In the genomic region with DNA sequence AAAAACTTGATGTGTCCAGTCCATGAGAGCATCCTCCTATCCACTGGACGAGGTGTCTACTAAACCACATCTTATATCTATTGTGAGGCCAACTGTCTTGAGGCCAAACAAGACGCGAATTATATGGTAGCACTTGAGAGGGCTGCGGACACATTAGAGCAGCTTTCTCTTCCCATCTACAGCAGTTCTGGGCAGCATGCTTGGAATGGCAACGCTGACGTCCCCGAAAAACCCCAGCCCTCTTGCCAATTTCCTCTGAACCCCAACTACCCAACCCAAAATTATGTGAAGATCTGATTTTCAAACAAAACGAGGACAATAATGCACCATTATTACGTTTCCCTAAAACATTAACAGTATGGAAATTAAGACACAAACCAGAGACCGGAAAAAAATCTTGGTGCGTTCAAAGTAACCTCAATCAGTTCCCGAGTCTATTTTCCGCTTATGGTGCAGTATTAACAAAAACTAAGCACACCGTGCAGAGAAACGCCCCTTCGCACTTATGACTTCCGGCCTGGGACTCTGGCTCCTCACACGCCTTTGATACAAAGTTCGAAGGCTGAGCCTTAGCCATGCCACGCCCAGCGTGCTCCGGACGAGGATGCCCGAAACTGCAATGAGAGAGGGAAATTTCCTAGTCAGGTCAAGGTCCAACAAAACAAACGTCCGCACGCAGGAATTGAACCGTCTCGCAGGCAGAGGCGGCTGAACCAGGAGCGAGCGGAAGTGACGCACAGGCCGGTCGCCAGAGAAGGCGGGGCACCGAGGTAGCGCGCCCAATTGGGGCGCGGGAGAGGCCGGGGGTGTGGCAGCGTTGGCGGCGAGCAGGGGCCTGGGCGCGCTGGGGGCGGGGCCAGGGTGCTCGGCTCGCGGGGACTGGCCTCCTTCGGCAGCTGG, we compare ENCODE assay signal across 1 cellular context.
TF ChIP-seq lines count a peak whose summit lies in the region.

No MANE protein-coding gene starts in this region.

TF ChIP-seq in K562, 482 proteins besides CTCF, POLR2A, EP300 and RAD21 (continued from another document and continues in another):
- TF ChIP-seq, protein P1, sequence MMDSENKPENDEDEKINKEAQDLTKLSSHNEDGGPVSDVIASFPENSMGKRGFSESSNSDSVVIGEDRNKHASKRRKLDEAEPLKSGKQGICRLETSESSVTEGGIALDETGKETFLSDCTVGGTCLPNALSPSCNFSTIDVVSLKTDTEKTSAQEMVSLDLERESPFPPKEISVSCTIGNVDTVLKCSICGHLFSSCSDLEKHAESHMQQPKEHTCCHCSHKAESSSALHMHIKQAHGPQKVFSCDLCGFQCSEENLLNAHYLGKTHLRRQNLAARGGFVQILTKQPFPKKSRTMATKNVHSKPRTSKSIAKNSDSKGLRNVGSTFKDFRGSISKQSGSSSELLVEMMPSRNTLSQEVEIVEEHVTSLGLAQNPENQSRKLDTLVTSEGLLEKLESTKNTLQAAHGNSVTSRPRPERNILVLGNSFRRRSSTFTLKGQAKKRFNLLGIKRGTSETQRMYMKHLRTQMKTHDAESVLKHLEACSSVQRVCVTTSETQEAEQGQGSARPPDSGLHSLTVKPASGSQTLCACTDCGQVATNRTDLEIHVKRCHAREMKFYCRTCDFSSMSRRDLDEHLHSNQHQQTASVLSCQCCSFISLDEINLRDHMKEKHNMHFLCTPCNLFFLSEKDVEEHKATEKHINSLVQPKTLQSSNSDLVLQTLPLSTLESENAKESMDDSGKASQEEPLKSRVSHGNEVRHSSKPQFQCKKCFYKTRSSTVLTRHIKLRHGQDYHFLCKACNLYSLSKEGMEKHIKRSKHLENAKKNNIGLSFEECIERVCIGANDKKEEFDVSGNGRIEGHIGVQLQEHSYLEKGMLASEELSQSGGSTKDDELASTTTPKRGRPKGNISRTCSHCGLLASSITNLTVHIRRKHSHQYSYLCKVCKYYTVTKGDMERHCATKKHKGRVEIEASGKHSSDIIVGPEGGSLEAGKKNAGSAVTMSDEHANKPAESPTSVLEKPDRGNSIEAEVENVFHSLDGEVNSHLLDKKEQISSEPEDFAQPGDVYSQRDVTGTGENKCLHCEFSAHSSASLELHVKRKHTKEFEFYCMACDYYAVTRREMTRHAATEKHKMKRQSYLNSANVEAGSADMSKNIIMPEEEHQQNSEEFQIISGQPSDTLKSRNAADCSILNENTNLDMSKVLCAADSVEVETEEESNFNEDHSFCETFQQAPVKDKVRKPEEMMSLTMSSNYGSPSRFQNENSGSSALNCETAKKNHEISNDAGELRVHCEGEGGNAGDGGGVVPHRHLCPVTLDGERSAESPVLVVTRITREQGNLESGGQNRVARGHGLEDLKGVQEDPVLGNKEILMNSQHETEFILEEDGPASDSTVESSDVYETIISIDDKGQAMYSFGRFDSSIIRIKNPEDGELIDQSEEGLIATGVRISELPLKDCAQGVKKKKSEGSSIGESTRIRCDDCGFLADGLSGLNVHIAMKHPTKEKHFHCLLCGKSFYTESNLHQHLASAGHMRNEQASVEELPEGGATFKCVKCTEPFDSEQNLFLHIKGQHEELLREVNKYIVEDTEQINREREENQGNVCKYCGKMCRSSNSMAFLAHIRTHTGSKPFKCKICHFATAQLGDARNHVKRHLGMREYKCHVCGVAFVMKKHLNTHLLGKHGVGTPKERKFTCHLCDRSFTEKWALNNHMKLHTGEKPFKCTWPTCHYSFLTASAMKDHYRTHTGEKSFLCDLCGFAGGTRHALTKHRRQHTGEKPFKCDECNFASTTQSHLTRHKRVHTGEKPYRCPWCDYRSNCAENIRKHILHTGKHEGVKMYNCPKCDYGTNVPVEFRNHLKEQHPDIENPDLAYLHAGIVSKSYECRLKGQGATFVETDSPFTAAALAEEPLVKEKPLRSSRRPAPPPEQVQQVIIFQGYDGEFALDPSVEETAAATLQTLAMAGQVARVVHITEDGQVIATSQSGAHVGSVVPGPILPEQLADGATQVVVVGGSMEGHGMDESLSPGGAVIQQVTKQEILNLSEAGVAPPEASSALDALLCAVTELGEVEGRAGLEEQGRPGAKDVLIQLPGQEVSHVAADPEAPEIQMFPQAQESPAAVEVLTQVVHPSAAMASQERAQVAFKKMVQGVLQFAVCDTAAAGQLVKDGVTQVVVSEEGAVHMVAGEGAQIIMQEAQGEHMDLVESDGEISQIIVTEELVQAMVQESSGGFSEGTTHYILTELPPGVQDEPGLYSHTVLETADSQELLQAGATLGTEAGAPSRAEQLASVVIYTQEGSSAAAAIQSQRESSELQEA (IDR thresholded peaks at IDR 0.05; ENCODE audit: low read depth), result no peak
- TF ChIP-seq MAFF (IDR thresholded peaks at IDR 0.05; ENCODE audit: low read length) (peak; percentile 31; the same call in 1 of the 2 replicates), SRSF7 (optimal IDR thresholded peaks at IDR 0.05; ENCODE audit: low read depth, low read length) (no peak), RBFOX2 (IDR thresholded peaks at IDR 0.05; ENCODE audit: low read depth, low read length) (no peak), HDGF (IDR thresholded peaks at IDR 0.05) (no peak), CREM (IDR thresholded peaks at IDR 0.05; ENCODE audit: low read depth) (peak; percentile 96), ELF1 (tag; IDR thresholded peaks at IDR 0.05) (peak; percentile 79), CEBPG (CRISPR knock-in tag; IDR thresholded peaks at IDR 0.05) (peak; percentile 89), CEBPG (tag; conservative IDR thresholded peaks at IDR 0.05 in 1 of 2, IDR thresholded peaks at IDR 0.05 in 1 of 2) (peak; percentile 84 to 94), GABPB1 (CRISPR knock-in tag; IDR thresholded peaks at IDR 0.05) (peak; percentile 97), PHF21A (IDR thresholded peaks at IDR 0.05; ENCODE audit: borderline replicate concordance, low read depth) (no peak), CCAR2 (IDR thresholded peaks at IDR 0.05; ENCODE audit: low read depth, low read length) (no peak), GTF2F1 (IDR thresholded peaks at IDR 0.05; ENCODE audit: low read depth, low read length) (0 out of 2 replicates have a peak, but pooled peaks have one; percentile 11), CREB5 (CRISPR knock-in tag; IDR thresholded peaks at IDR 0.05) (no peak), MAFK (IDR thresholded peaks at IDR 0.05; ENCODE audit: low read length) (peak; percentile 52), ZNF507 (tag; conservative IDR thresholded peaks at IDR 0.05) (no peak), PHF8 (IDR thresholded peaks at IDR 0.05; ENCODE audit: borderline replicate concordance, low read length) (peak; percentile 67; the same call in 1 of the 2 replicates), LEF1 (IDR thresholded peaks at IDR 0.05) (0 out of 2 replicates have a peak, but pooled peaks have one; percentile 20), ILF3 (IDR thresholded peaks at IDR 0.05; ENCODE audit: borderline replicate concordance) (no peak), ELF4 (CRISPR knock-in tag; IDR thresholded peaks at IDR 0.05) (0 out of 2 replicates have a peak, but pooled peaks have one; percentile 27), ETV6 (IDR thresholded peaks at IDR 0.05; ENCODE audit: borderline replicate concordance in 1 of 2, low read depth in 2 of 2, low read length in 1 of 2) (no peak), ETV6 (CRISPR knock-in tag; IDR thresholded peaks at IDR 0.05; ENCODE audit: borderline replicate concordance) (no peak), CBFA2T3 (IDR thresholded peaks at IDR 0.05) (no peak), KLF13 (tag; IDR thresholded peaks at IDR 0.05; ENCODE audit: borderline replicate concordance, low read depth) (peak; percentile 60), MEIS2 (IDR thresholded peaks at IDR 0.05; ENCODE audit: partially characterized antibody) (no peak), CXXC5 (CRISPR knock-in tag; IDR thresholded peaks at IDR 0.05) (peak; percentile 66), SLC30A9 (CRISPR knock-in tag; IDR thresholded peaks at IDR 0.05) (no peak), EWSR1 (IDR thresholded peaks at IDR 0.05; ENCODE audit: borderline replicate concordance, low read depth, partially characterized antibody) (no peak), ZBTB34 (CRISPR knock-in tag; IDR thresholded peaks at IDR 0.05) (no peak), CREBBP (IDR thresholded peaks at IDR 0.05; ENCODE audit: low read depth, low read length) (no peak), CREB3L1 (IDR thresholded peaks at IDR 0.05; ENCODE audit: borderline replicate concordance, low read depth) (peak; percentile 31; the same call in 1 of the 2 replicates), XRCC4 (IDR thresholded peaks at IDR 0.05; ENCODE audit: extremely low read depth, insufficient read depth, insufficient read length) (no peak), SMAD1 (IDR thresholded peaks at IDR 0.05; ENCODE audit: low read depth, low read length, partially characterized antibody) (peak; percentile 19), MEF2D (tag; conservative IDR thresholded peaks at IDR 0.05; ENCODE audit: low read depth) (no peak; the same call in 1 of the 2 replicates), ZNF717 (CRISPR knock-in tag; IDR thresholded peaks at IDR 0.05) (no peak), ZNF282 (CRISPR knock-in tag; IDR thresholded peaks at IDR 0.05) (no peak), ZNF124 (CRISPR knock-in tag; IDR thresholded peaks at IDR 0.05) (no peak), GTF2B (IDR thresholded peaks at IDR 0.05; ENCODE audit: extremely low read depth, insufficient read length) (no peak), SAFB2 (IDR thresholded peaks at IDR 0.05; ENCODE audit: borderline replicate concordance, low read depth, low read length, severe bottlenecking) (no peak), ZNF140 (CRISPR knock-in tag; IDR thresholded peaks at IDR 0.05) (no peak), ZNF695 (CRISPR knock-in tag; IDR thresholded peaks at IDR 0.05) (no peak), CHD1 (IDR thresholded peaks at IDR 0.05; ENCODE audit: low read length) (peak; percentile 73), SREBF2 (CRISPR knock-in tag; IDR thresholded peaks at IDR 0.05) (no peak), TAF1 (IDR thresholded peaks at IDR 0.05; ENCODE audit: control insufficient read depth, extremely low read depth, insufficient read depth, low read length, severe bottlenecking) (peak; percentile 47), ZFP30 (CRISPR knock-in tag; IDR thresholded peaks at IDR 0.05; ENCODE audit: borderline replicate concordance) (no peak), ZNF57 (CRISPR knock-in tag; IDR thresholded peaks at IDR 0.05) (no peak), ZNF347 (CRISPR knock-in tag; IDR thresholded peaks at IDR 0.05; ENCODE audit: low read depth) (no peak), HINFP (tag; conservative IDR thresholded peaks at IDR 0.05; ENCODE audit: low read depth) (no peak), ZBTB12 (CRISPR knock-in tag; IDR thresholded peaks at IDR 0.05) (peak; percentile 85)
- TF ChIP-seq, protein P2, sequence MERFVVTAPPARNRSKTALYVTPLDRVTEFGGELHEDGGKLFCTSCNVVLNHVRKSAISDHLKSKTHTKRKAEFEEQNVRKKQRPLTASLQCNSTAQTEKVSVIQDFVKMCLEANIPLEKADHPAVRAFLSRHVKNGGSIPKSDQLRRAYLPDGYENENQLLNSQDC (CRISPR knock-in tag; IDR thresholded peaks at IDR 0.05), result no peak
